Comparison of ENCODE assay signal across 11 cellular contexts in genomic region chr3:131553495-131554247, GRCh38.
DNase-seq lines count a peak whose midpoint lies in the region; ATAC-seq and TF ChIP-seq lines count a peak whose summit lies in the region.
"Had no signal": no experiment of that assay in that cellular context is flagged by ENCODE, and none has a peak within 500 bp of the region (broad histone marks: within the 10 kb centered on the region; RNA-seq: fewer than 3 reads in every experiment).

No MANE protein-coding gene starts in this region.

- no peak overlapping the region for H3K4me3 ChIP-seq in GM12864 (ENCODE audit: low read depth, low read length)

- no peaks in the 10 kb centered on the region for H3K36me3 Mint-ChIP-seq in stimulated activated effector memory CD8-positive, alpha-beta T cell treated with anti-CD3 and anti-CD28 coated beads, Interleukin-12 subunit alpha, Interleukin-12 subunit beta, amount 100 ng/mL, for 72 hours

- H3K9me3 Mint-ChIP-seq in stimulated activated effector memory CD8-positive, alpha-beta T cell treated with anti-CD3 and anti-CD28 coated beads, Interleukin-12 subunit alpha, Interleukin-12 subunit beta, amount 100 ng/mL, for 72 hours: no peaks in the 10 kb centered on the region

- no peak for TF ChIP-seq CTCF in GM12864 (IDR thresholded peaks at IDR 0.05; ENCODE audit: low read depth, low read length, missing control alignments)

- no peak overlapping the region for H3K4me3 Mint-ChIP-seq in stimulated activated effector memory CD8-positive, alpha-beta T cell treated with anti-CD3 and anti-CD28 coated beads, Interleukin-12 subunit alpha, Interleukin-12 subunit beta, amount 100 ng/mL, for 72 hours

- DNase-seq in GM12864 (ENCODE audit: low read depth) (peak; percentile 61), cerebellar nuclear complex (lab: John Stamatoyannopoulos, UW) (no peak), NCI-H2107 treated with DMSO at 0.1 percent for 48 hours (lab: John Stamatoyannopoulos, UW; ENCODE audit: unreplicated experiment) (no peak), DMS114 treated with DMSO at 0.1 percent for 48 hours (lab: John Stamatoyannopoulos, UW; ENCODE audit: unreplicated experiment) (no peak)
- DNase-seq in stimulated activated effector memory CD8-positive, alpha-beta T cell treated with anti-CD3 and anti-CD28 coated beads, Interleukin-12 subunit alpha, Interleukin-12 subunit beta, amount 100 ng/mL, for 72 hours (ENCODE audit: low spot score in 2 of 2): no peak
- DNase-seq: amygdala; head of caudate nucleus; stimulated activated CD4-positive, alpha-beta T cell treated with anti-CD3 and anti-CD28 coated beads, Interleukin-4, amount 100 ng/mL, for 4 hours had no signal

- H3K27ac Mint-ChIP-seq in stimulated activated effector memory CD8-positive, alpha-beta T cell treated with anti-CD3 and anti-CD28 coated beads, Interleukin-12 subunit alpha, Interleukin-12 subunit beta, amount 100 ng/mL, for 72 hours: no peak overlapping the region

- H3K4me1 Mint-ChIP-seq in stimulated activated effector memory CD8-positive, alpha-beta T cell treated with anti-CD3 and anti-CD28 coated beads, Interleukin-12 subunit alpha, Interleukin-12 subunit beta, amount 100 ng/mL, for 72 hours: no peaks in the 10 kb centered on the region

- ATAC-seq in GM19328 (IDR thresholded peaks at IDR 0.05; ENCODE audit: unreplicated experiment): peak; percentile 93
- peak; percentile 95 for ATAC-seq in HG02642 (IDR thresholded peaks at IDR 0.05; ENCODE audit: poor library complexity, unreplicated experiment)
- ATAC-seq in HG03378 (IDR thresholded peaks at IDR 0.05; ENCODE audit: unreplicated experiment): peak; percentile 95
- ATAC-seq in stimulated activated effector memory CD8-positive, alpha-beta T cell treated with anti-CD3 and anti-CD28 coated beads, Interleukin-12 subunit alpha, Interleukin-12 subunit beta, amount 100 ng/mL, for 72 hours: no peak
